In genomic region chr5:28164568-28164967, GRCh38 we compare ENCODE assay signal across 12 cellular contexts.
"Had no signal": no experiment of that assay in that cellular context is flagged by ENCODE, and none has a peak within 500 bp of the region (broad histone marks: within the 10 kb centered on the region; RNA-seq: fewer than 3 reads in every experiment).

No MANE protein-coding gene starts in this region.

- ATAC-seq: activated T-cell treated with anti-CD3 and anti-CD28 coated beads, Interleukin-2, amount 50 U/mL, for 72 hours; left lobe of liver had no signal

- DNase-seq: activated CD4-positive, alpha-beta T cell treated with anti-CD3 and anti-CD28 coated beads, Interleukin-2, amount 50 U/mL, for 4 hours; activated effector memory CD4-positive, alpha-beta T cell treated with anti-CD3 and anti-CD28 coated beads, Interleukin-2, amount 50 U/mL, for 16 hours; activated T-cell treated with anti-CD3 and anti-CD28 coated beads, Interleukin-2, amount 50 U/mL, for 72 hours; colonic mucosa; endodermal cell; foreskin melanocyte; midbrain; nephron progenitor cell; retina; stimulated activated CD4-positive, alpha-beta T cell treated with anti-CD3 and anti-CD28 coated beads, Interleukin-2, amount 100 ng/mL, for 24 hours; WERI-Rb-1 had no signal
